In genomic region chr10:77846718-77847311, GRCh38 we compare ENCODE assay signal across 8 cellular contexts.
DNase-seq lines count a peak whose midpoint lies in the region; ATAC-seq and TF ChIP-seq lines count a peak whose summit lies in the region.

No MANE protein-coding gene starts in this region.

- intact Hi-C loops in lower leg skin (cut with DNase I; ENCODE audit: low total_unique reads), result loop anchor here (2.0 to 10.0 kb wide), 2 partner anchors 118 to 182 kb away; partner anchors contain the start of gene POLR3A

- DNase-seq in GM10266 (ENCODE audit: extremely low spot score) (peak; percentile 77), NCI-H2227 (lab: John Stamatoyannopoulos, UW; ENCODE audit: unreplicated experiment) (peak; percentile 67), ecto neural progenitor cell (ENCODE audit: low spot score) (peak; percentile 87), lower leg skin (ENCODE audit: low spot score in 2 of 2) (peak; percentile 72 to 94)
- DNase-seq in activated CD4-positive, alpha-beta T cell treated with anti-CD3 and anti-CD28 coated beads, Interleukin-2, amount 10 ng/mL, durations not matched to agents 7 days and 5 days, result peak; percentile 66
- peak in 2 of 3 donors; percentile 20 to 56 for DNase-seq in stimulated activated CD4-positive, alpha-beta T cell treated with anti-CD3 and anti-CD28 coated beads, TNF-alpha, amount 100 ng/mL, for 1 hour (ENCODE audit: low read depth in 3 of 3, low spot score in 1 of 3)

- TF ChIP-seq CTCF in GM10266 (IDR thresholded peaks at IDR 0.05; ENCODE audit: control insufficient read depth, insufficient read depth, low read depth, missing control alignments), result peak; percentile 94
- peak in 1 of 3 donors; percentile 78 for TF ChIP-seq CTCF in lower leg skin (IDR thresholded peaks at IDR 0.05)

- no peaks in the 10 kb centered on the region for H3K4me1 Mint-ChIP-seq in activated CD4-positive, alpha-beta T cell treated with anti-CD3 and anti-CD28 coated beads, Interleukin-2, amount 10 ng/mL, durations not matched to agents 7 days and 5 days

- 21 to 39% methylated on average over 21 of the region's 21 CpGs for WGBS in lower leg skin, 2 donors

- H3K4me3 Mint-ChIP-seq in activated CD4-positive, alpha-beta T cell treated with anti-CD3 and anti-CD28 coated beads, Interleukin-2, amount 10 ng/mL, durations not matched to agents 7 days and 5 days, result no peak overlapping the region

- no peaks in the 10 kb centered on the region for H3K36me3 Mint-ChIP-seq in activated CD4-positive, alpha-beta T cell treated with anti-CD3 and anti-CD28 coated beads, Interleukin-2, amount 10 ng/mL, durations not matched to agents 7 days and 5 days (ENCODE audit: low read depth)

- no peak overlapping the region for H3K27ac Mint-ChIP-seq in activated CD4-positive, alpha-beta T cell treated with anti-CD3 and anti-CD28 coated beads, Interleukin-2, amount 10 ng/mL, durations not matched to agents 7 days and 5 days

- TF ChIP-seq POLR2A in lower leg skin (IDR thresholded peaks at IDR 0.05), result no peak

- CTCF ChIA-PET in activated CD4-positive, alpha-beta T cell treated with anti-CD3 and anti-CD28 coated beads, Interleukin-2, amount 10 ng/mL, durations not matched to agents 7 days and 5 days (lab: Charles Lee), result interaction anchor here (0.6 to 1.2 kb wide), 7 partner anchors 14 to 211 kb away, joined by 3 to 5 read pairs (median 3); partner anchors contain the start of gene DLG5

- POLR2A ChIA-PET in activated CD4-positive, alpha-beta T cell treated with anti-CD3 and anti-CD28 coated beads, Interleukin-2, amount 10 ng/mL, durations not matched to agents 7 days and 5 days (lab: Charles Lee), result no interaction called here

- H3K27me3 Mint-ChIP-seq in activated CD4-positive, alpha-beta T cell treated with anti-CD3 and anti-CD28 coated beads, Interleukin-2, amount 10 ng/mL, durations not matched to agents 7 days and 5 days, result no peaks in the 10 kb centered on the region

- ATAC-seq in HG02678 (IDR thresholded peaks at IDR 0.05; ENCODE audit: unreplicated experiment) (peak; percentile 78), HG03097 (IDR thresholded peaks at IDR 0.05; ENCODE audit: low FRiP score, unreplicated experiment) (no peak)

- no peak overlapping the region for H3K4me3 ChIP-seq in lower leg skin (ENCODE audit: low read depth, poor library complexity, severe bottlenecking)

- no peaks in the 10 kb centered on the region for H3K9me3 Mint-ChIP-seq in activated CD4-positive, alpha-beta T cell treated with anti-CD3 and anti-CD28 coated beads, Interleukin-2, amount 10 ng/mL, durations not matched to agents 7 days and 5 days
